14 cellular contexts compared by ENCODE assay signal in the genomic region with DNA sequence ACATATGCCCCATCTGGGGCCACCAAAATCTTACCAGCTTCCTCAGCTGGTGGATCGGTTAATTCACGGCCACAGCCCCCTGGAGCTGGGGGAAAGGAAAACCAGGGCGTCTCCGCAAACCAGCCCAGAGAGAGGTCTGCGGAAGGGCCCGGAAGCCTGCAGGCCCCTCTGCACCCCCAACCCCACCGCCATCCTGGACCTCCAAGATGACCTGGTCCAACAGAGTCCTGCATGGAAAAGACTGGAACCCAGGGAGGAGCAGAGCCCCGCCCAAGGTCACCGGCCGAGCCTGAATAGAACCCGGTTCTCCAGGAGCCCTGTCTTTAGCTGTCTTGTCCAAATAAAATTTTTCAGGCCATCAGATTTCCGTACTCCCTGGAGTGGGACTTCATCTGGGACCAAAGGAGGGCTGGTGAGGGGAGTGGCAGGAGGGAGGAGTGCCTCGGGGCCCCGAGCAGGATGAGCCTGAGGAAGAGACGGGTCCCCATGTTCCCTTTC. TPM values are rescaled to one million over a fixed set of nuclear protein-coding genes. Genes with fewer than 3 reads are reported as not detected.
DNase-seq lines count a peak whose midpoint lies in the region; ATAC-seq and TF ChIP-seq lines count a peak whose summit lies in the region.
"Had no signal": no experiment of that assay in that cellular context is flagged by ENCODE, and none has a peak within 500 bp of the region (broad histone marks: within the 10 kb centered on the region; RNA-seq: fewer than 3 reads in every experiment).

No MANE protein-coding gene starts in this region.

- TF ChIP-seq CTCF in chondrocyte (IDR thresholded peaks at IDR 0.05): no peak

- no peaks in the 10 kb centered on the region for H3K36me3 ChIP-seq in CD4-positive, CD25-positive, alpha-beta regulatory T cell (ENCODE audit: control insufficient read depth, insufficient read depth, low read length)
- no peaks in the 10 kb centered on the region for H3K36me3 ChIP-seq in H7 (replicated peaks; ENCODE audit: control insufficient read depth, insufficient read depth, low read length)

- no peaks in the 10 kb centered on the region for H3K9me3 Mint-ChIP-seq in CD4-positive, CD25-positive, alpha-beta regulatory T cell
- no peaks in the 10 kb centered on the region for H3K9me3 Mint-ChIP-seq in chondrocyte (ENCODE audit: low read depth)
- H3K9me3 Mint-ChIP-seq in naive thymus-derived CD8-positive, alpha-beta T cell: no peaks in the 10 kb centered on the region
- H3K9me3 Mint-ChIP-seq: activated naive CD4-positive, alpha-beta T cell treated with anti-CD3 and anti-CD28 coated beads, Interleukin-2, amount 50 U/mL, for 72 hours; stimulated activated naive CD8-positive, alpha-beta T cell treated with anti-CD3 and anti-CD28 coated beads, Interleukin-15, Interleukin-2, amounts not matched to agents 100 ng/mL and 50 ng/mL, for 24 hours had no signal

- H3K4me1 ChIP-seq in CD4-positive, CD25-positive, alpha-beta regulatory T cell (ENCODE audit: control insufficient read depth, insufficient read depth, low read length, poor library complexity, severe bottlenecking): peaks cover 11% of the 10 kb centered on the region

- POLR2A ChIA-PET in naive thymus-derived CD8-positive, alpha-beta T cell (lab: Charles Lee): no interaction called here

- H3K27ac Mint-ChIP-seq in CD4-positive, CD25-positive, alpha-beta regulatory T cell: peak overlapping the region in 1 of 3 donors; percentile 38
- no peak overlapping the region for H3K27ac Mint-ChIP-seq in chondrocyte (ENCODE audit: unreplicated experiment)
- no peak overlapping the region for H3K27ac Mint-ChIP-seq in naive thymus-derived CD8-positive, alpha-beta T cell
- H3K27ac Mint-ChIP-seq: activated CD8-positive, alpha-beta T cell treated with anti-CD3 and anti-CD28 coated beads, Interleukin-2, amount 10 ng/mL, durations not matched to agents 7 days and 5 days; activated naive CD4-positive, alpha-beta T cell treated with anti-CD3 and anti-CD28 coated beads, Interleukin-2, amount 50 U/mL, for 72 hours; stimulated activated naive CD8-positive, alpha-beta T cell treated with anti-CD3 and anti-CD28 coated beads, Interleukin-15, Interleukin-2, amounts not matched to agents 100 ng/mL and 50 ng/mL, for 24 hours had no signal

- peaks cover 8% of the 10 kb centered on the region for H3K27me3 ChIP-seq in CD4-positive, CD25-positive, alpha-beta regulatory T cell (ENCODE audit: control insufficient read depth, insufficient read depth, low read length)
- H3K27me3 ChIP-seq in H7 (ENCODE audit: control insufficient read depth, insufficient read depth, low read length): peaks cover 51% of the 10 kb centered on the region

- no peak overlapping the region for H3K27ac ChIP-seq in CD4-positive, CD25-positive, alpha-beta regulatory T cell (ENCODE audit: insufficient read depth, low read length, poor library complexity, severe bottlenecking)

- peak overlapping the region in 3 of 4 donors; percentile 24 to 65 (median 53) for H3K4me3 Mint-ChIP-seq in CD4-positive, CD25-positive, alpha-beta regulatory T cell
- peak overlapping the region; percentile 33 for H3K4me3 Mint-ChIP-seq in chondrocyte (ENCODE audit: unreplicated experiment)
- peak overlapping the region; percentile 33 to 79 (median 62) for H3K4me3 Mint-ChIP-seq in naive thymus-derived CD8-positive, alpha-beta T cell
- H3K4me3 Mint-ChIP-seq: activated CD8-positive, alpha-beta T cell treated with anti-CD3 and anti-CD28 coated beads, Interleukin-2, amount 10 ng/mL, durations not matched to agents 7 days and 5 days; stimulated activated naive CD8-positive, alpha-beta T cell treated with anti-CD3 and anti-CD28 coated beads, Interleukin-15, Interleukin-2, amounts not matched to agents 100 ng/mL and 50 ng/mL, for 24 hours had no signal

- no peak for DNase-seq in CD4-positive, CD25-positive, alpha-beta regulatory T cell
- peak; percentile 62 for DNase-seq in H7
- DNase-seq in chondrocyte (ENCODE audit: low spot score): no peak
- DNase-seq in naive thymus-derived CD8-positive, alpha-beta T cell: no peak
- DNase-seq in UCSD-AML1 (lab: John Stamatoyannopoulos, UW; ENCODE audit: unreplicated experiment): no peak
- no peak for DNase-seq in NCI-H1694 treated with DMSO at 0.1 percent for 48 hours (lab: John Stamatoyannopoulos, UW)
- DNase-seq in foreskin melanocyte: no peak
- DNase-seq: activated CD8-positive, alpha-beta T cell treated with anti-CD3 and anti-CD28 coated beads, Interleukin-2, amount 10 ng/mL, durations not matched to agents 7 days and 5 days; cortex of kidney; NCI-H1694; RPMI8226 had no signal

- peaks cover 57% of the 10 kb centered on the region for H3K27me3 Mint-ChIP-seq in CD4-positive, CD25-positive, alpha-beta regulatory T cell
- H3K27me3 Mint-ChIP-seq in chondrocyte (ENCODE audit: low read depth): peaks cover 44% of the 10 kb centered on the region
- peaks cover 22 to 61% (median 49%) of the 10 kb centered on the region in 5 donors for H3K27me3 Mint-ChIP-seq in naive thymus-derived CD8-positive, alpha-beta T cell

- H3K36me3 Mint-ChIP-seq in CD4-positive, CD25-positive, alpha-beta regulatory T cell: no peaks in the 10 kb centered on the region
- H3K36me3 Mint-ChIP-seq in chondrocyte (ENCODE audit: low read depth): no peaks in the 10 kb centered on the region
- peaks cover 2 to 3% (median 3%) of the 10 kb centered on the region in 3 donors for H3K36me3 Mint-ChIP-seq in naive thymus-derived CD8-positive, alpha-beta T cell

- no peak for ATAC-seq in CD4-positive, CD25-positive, alpha-beta regulatory T cell (ENCODE audit: low read depth in 2 of 2)
- no peak for ATAC-seq in naive thymus-derived CD8-positive, alpha-beta T cell
- ATAC-seq in HG03520 (IDR thresholded peaks at IDR 0.05; ENCODE audit: unreplicated experiment): no peak
- ATAC-seq: activated naive CD4-positive, alpha-beta T cell treated with anti-CD3 and anti-CD28 coated beads, Interleukin-2, amount 50 U/mL, for 72 hours had no signal

- peaks cover 0 to 5% (median 0%) of the 10 kb centered on the region in 4 donors for H3K4me1 Mint-ChIP-seq in CD4-positive, CD25-positive, alpha-beta regulatory T cell
- peaks cover 8% of the 10 kb centered on the region for H3K4me1 Mint-ChIP-seq in chondrocyte (ENCODE audit: low read depth)
- peaks cover 6 to 12% (median 10%) of the 10 kb centered on the region in 4 donors for H3K4me1 Mint-ChIP-seq in naive thymus-derived CD8-positive, alpha-beta T cell

- no peaks in the 10 kb centered on the region for H3K9me3 ChIP-seq in CD4-positive, CD25-positive, alpha-beta regulatory T cell (ENCODE audit: control insufficient read depth in 2 of 2, low read length in 2 of 2)

- no peak overlapping the region for H3K4me3 ChIP-seq in CD4-positive, CD25-positive, alpha-beta regulatory T cell (ENCODE audit: low read depth, low read length)
- H3K4me3 ChIP-seq in H7 (ENCODE audit: insufficient read depth, low read depth, low read length): peak overlapping the region; percentile 60; the same call in 1 of the 2 replicates

RNA-seq across cellular contexts. Expression of a gene that starts 37.4 kb away (rescaled TPM):
- 0.52 TPM for total RNA-seq in CD4-positive, CD25-positive, alpha-beta regulatory T cell
- under 1 TPM in 2 of 4 donors, not detected in 2; 0.15 to 0.40 TPM for polyA plus RNA-seq in CD4-positive, CD25-positive, alpha-beta regulatory T cell
- total RNA-seq in H7 (2014; rRNA removed; shearing (Covaris generic)): 24.9 and 27.6 TPM in 2 replicates
- 5.8 to 8.7 TPM (median 6.0 TPM) in 3 replicates for total RNA-seq in chondrocyte
- 1 to 10 TPM; 1.5 to 1.6 TPM for total RNA-seq in naive thymus-derived CD8-positive, alpha-beta T cell
- under 1 TPM in 2 of 3 donors, not detected in 1; 0.13 to 0.56 TPM for polyA plus RNA-seq in naive thymus-derived CD8-positive, alpha-beta T cell
- total RNA-seq: activated CD8-positive, alpha-beta T cell treated with anti-CD3 and anti-CD28 coated beads, Interleukin-2, amount 10 ng/mL, durations not matched to agents 7 days and 5 days had no signal

RNA-seq across cellular contexts. Expression of a gene that starts 52.8 kb away (rescaled TPM):
- total RNA-seq in CD4-positive, CD25-positive, alpha-beta regulatory T cell: 17.5 TPM
- 10 to 100 TPM in 1 of 4 donors, 1 to 10 TPM in 3; 6.3 to 11.5 (median 8.4) TPM for polyA plus RNA-seq in CD4-positive, CD25-positive, alpha-beta regulatory T cell
- total RNA-seq in H7 (2014; rRNA removed; shearing (Covaris generic)): 32.2 and 39.4 TPM in 2 replicates
- 10.4 to 16.4 TPM (median 13.0 TPM) in 3 replicates for total RNA-seq in chondrocyte
- 10 to 100 TPM; 38.6 to 45.6 TPM for total RNA-seq in naive thymus-derived CD8-positive, alpha-beta T cell
- polyA plus RNA-seq in naive thymus-derived CD8-positive, alpha-beta T cell: 10 to 100 TPM in 2 of 3 donors, 1 to 10 TPM in 1; 9.8 to 14.5 (median 11.6) TPM
